Comparison of ENCODE assay signal across 2 cellular contexts in the genomic region with DNA sequence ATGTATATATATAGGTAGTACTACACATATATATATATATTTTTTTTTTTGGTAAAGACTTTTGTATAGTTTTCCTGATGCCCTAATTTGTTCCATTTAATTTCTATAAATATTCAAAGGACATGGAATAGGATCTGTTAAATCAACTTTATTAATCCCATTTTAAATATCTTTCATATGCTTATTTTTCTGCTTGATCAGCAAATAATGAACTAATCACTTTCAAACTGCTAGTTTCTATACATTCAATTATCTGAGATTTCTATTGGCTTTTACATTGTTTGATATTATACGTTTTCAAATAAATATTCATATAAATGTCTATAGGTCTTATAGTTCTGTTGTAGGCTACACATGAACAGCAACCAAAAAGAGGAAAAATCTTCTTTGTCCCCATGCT.
TF ChIP-seq lines count a peak whose summit lies in the region.

No MANE protein-coding gene starts in this region.

TF ChIP-seq in HepG2, 621 proteins besides CTCF, POLR2A, EP300 and RAD21:
- TF ChIP-seq ZNF274 (CRISPR knock-in tag; IDR thresholded peaks at IDR 0.05) (no peak), ZMYM4 (CRISPR knock-in tag; IDR thresholded peaks at IDR 0.05) (no peak), MAFK (conservative IDR thresholded peaks at IDR 0.05 in 1 of 2, IDR thresholded peaks at IDR 0.05 in 1 of 2; ENCODE audit: low read length in 2 of 2) (peak; percentile 96 to 98), BRF2 (CRISPR knock-in tag; IDR thresholded peaks at IDR 0.05) (no peak), HNRNPLL (IDR thresholded peaks at IDR 0.05; ENCODE audit: low read depth, low read length, poor library complexity, severe bottlenecking) (no peak), ZNF678 (CRISPR knock-in tag; IDR thresholded peaks at IDR 0.05) (no peak), ZNF34 (CRISPR knock-in tag; IDR thresholded peaks at IDR 0.05; ENCODE audit: borderline replicate concordance) (no peak), MAFF (IDR thresholded peaks at IDR 0.05; ENCODE audit: low read depth, low read length) (peak; percentile 95)
- TF ChIP-seq, protein P1, sequence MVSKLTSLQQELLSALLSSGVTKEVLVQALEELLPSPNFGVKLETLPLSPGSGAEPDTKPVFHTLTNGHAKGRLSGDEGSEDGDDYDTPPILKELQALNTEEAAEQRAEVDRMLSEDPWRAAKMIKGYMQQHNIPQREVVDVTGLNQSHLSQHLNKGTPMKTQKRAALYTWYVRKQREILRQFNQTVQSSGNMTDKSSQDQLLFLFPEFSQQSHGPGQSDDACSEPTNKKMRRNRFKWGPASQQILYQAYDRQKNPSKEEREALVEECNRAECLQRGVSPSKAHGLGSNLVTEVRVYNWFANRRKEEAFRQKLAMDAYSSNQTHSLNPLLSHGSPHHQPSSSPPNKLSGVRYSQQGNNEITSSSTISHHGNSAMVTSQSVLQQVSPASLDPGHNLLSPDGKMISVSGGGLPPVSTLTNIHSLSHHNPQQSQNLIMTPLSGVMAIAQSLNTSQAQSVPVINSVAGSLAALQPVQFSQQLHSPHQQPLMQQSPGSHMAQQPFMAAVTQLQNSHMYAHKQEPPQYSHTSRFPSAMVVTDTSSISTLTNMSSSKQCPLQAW (CRISPR knock-in tag; IDR thresholded peaks at IDR 0.05), result no peak

TF ChIP-seq in SK-N-SH, 30 proteins besides CTCF, POLR2A, EP300 and RAD21:
- TF ChIP-seq USF1 (IDR thresholded peaks at IDR 0.05; ENCODE audit: borderline replicate concordance, low read depth) (no peak), SIN3A (IDR thresholded peaks at IDR 0.05; ENCODE audit: borderline replicate concordance, low read depth, low read length) (no peak), NFIC (IDR thresholded peaks at IDR 0.05; ENCODE audit: borderline replicate concordance) (no peak), NRF1 (IDR thresholded peaks at IDR 0.05; ENCODE audit: low read depth, low read length) (no peak), FOXJ3 (CRISPR knock-in tag; IDR thresholded peaks at IDR 0.05) (no peak), ELF1 (IDR thresholded peaks at IDR 0.05) (no peak)
